ENCODE assay signal across 2 cellular contexts in genomic region chr19:4391701-4392543, GRCh38.
TF ChIP-seq lines count a peak whose summit lies in the region.

No MANE protein-coding gene starts in this region.

TF ChIP-seq in IMR-90, 13 proteins besides CTCF, POLR2A, EP300 and RAD21:
- TF ChIP-seq NFE2L2 (IDR thresholded peaks at IDR 0.05; ENCODE audit: low read depth, low read length), result no peak
- peak; percentile 60; the same call in 1 of the 2 replicates for TF ChIP-seq MAZ (IDR thresholded peaks at IDR 0.05; ENCODE audit: borderline replicate concordance, low read depth, low read length)
- no peak for TF ChIP-seq CHD1 (IDR thresholded peaks at IDR 0.05; ENCODE audit: low read depth, low read length)
- TF ChIP-seq MAFK (IDR thresholded peaks at IDR 0.05; ENCODE audit: low read depth, low read length), result no peak
- no peak for TF ChIP-seq USF2 (IDR thresholded peaks at IDR 0.05; ENCODE audit: low read depth, low read length)
- TF ChIP-seq SMC3 (IDR thresholded peaks at IDR 0.05; ENCODE audit: low read depth, low read length), result no peak
- TF ChIP-seq CEBPB (IDR thresholded peaks at IDR 0.05; ENCODE audit: low read depth, low read length), result no peak
- TF ChIP-seq, protein P1, sequence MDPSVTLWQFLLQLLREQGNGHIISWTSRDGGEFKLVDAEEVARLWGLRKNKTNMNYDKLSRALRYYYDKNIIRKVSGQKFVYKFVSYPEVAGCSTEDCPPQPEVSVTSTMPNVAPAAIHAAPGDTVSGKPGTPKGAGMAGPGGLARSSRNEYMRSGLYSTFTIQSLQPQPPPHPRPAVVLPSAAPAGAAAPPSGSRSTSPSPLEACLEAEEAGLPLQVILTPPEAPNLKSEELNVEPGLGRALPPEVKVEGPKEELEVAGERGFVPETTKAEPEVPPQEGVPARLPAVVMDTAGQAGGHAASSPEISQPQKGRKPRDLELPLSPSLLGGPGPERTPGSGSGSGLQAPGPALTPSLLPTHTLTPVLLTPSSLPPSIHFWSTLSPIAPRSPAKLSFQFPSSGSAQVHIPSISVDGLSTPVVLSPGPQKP (IDR thresholded peaks at IDR 0.05; ENCODE audit: borderline replicate concordance, low read depth, low read length), result no peak
- peak; percentile 32 for TF ChIP-seq BHLHE40 (IDR thresholded peaks at IDR 0.05; ENCODE audit: low read depth, low read length)
- TF ChIP-seq RFX5 (IDR thresholded peaks at IDR 0.05; ENCODE audit: low read depth, low read length), result no peak
- peak; percentile 46 for TF ChIP-seq FOS (IDR thresholded peaks at IDR 0.05; ENCODE audit: low read depth, low read length)

TF ChIP-seq in HepG2, 621 proteins besides CTCF, POLR2A, EP300 and RAD21 (continues in another document):
- TF ChIP-seq HNF4G (IDR thresholded peaks at IDR 0.05; ENCODE audit: borderline replicate concordance, low read depth, low read length), result peak; percentile 65; the same call in 1 of the 2 replicates
- peak; percentile 37; the same call in 1 of the 2 replicates for TF ChIP-seq HNF4G (CRISPR knock-in tag; IDR thresholded peaks at IDR 0.05; ENCODE audit: borderline replicate concordance, low read depth)
- TF ChIP-seq TEAD3 (CRISPR knock-in tag; optimal IDR thresholded peaks at IDR 0.05; ENCODE audit: borderline replicate concordance), result peak; percentile 75
- peak; percentile 45; the same call in 1 of the 2 replicates for TF ChIP-seq ZNF580 (CRISPR knock-in tag; IDR thresholded peaks at IDR 0.05; ENCODE audit: borderline replicate concordance, low read depth)
- 0 out of 2 replicates have a peak, but pooled peaks have one; percentile 49 for TF ChIP-seq ZNF564 (CRISPR knock-in tag; IDR thresholded peaks at IDR 0.05)
- TF ChIP-seq HDAC6 (IDR thresholded peaks at IDR 0.05; ENCODE audit: low read depth, low read length), result no peak
- peak; percentile 42; the same call in 1 of the 2 replicates for TF ChIP-seq ZNF264 (CRISPR knock-in tag; IDR thresholded peaks at IDR 0.05)
- TF ChIP-seq FOXA3 (CRISPR knock-in tag; IDR thresholded peaks at IDR 0.05), result 0 out of 2 replicates have a peak, but pooled peaks have one; percentile 15
- TF ChIP-seq ZNF543 (CRISPR knock-in tag; IDR thresholded peaks at IDR 0.05), result no peak
- peak; percentile 71; the same call in 1 of the 2 replicates for TF ChIP-seq ZNF574 (CRISPR knock-in tag; IDR thresholded peaks at IDR 0.05)
- no peak for TF ChIP-seq ZNF20 (CRISPR knock-in tag; IDR thresholded peaks at IDR 0.05)
- TF ChIP-seq HDAC2 (CRISPR knock-in tag; IDR thresholded peaks at IDR 0.05), result peak; percentile 70; the same call in 1 of the 2 replicates
- 0 out of 2 replicates have a peak, but pooled peaks have one; percentile 34 for TF ChIP-seq ZBTB20 (CRISPR knock-in tag; IDR thresholded peaks at IDR 0.05; ENCODE audit: borderline replicate concordance, low read depth)
- TF ChIP-seq, protein P2, sequence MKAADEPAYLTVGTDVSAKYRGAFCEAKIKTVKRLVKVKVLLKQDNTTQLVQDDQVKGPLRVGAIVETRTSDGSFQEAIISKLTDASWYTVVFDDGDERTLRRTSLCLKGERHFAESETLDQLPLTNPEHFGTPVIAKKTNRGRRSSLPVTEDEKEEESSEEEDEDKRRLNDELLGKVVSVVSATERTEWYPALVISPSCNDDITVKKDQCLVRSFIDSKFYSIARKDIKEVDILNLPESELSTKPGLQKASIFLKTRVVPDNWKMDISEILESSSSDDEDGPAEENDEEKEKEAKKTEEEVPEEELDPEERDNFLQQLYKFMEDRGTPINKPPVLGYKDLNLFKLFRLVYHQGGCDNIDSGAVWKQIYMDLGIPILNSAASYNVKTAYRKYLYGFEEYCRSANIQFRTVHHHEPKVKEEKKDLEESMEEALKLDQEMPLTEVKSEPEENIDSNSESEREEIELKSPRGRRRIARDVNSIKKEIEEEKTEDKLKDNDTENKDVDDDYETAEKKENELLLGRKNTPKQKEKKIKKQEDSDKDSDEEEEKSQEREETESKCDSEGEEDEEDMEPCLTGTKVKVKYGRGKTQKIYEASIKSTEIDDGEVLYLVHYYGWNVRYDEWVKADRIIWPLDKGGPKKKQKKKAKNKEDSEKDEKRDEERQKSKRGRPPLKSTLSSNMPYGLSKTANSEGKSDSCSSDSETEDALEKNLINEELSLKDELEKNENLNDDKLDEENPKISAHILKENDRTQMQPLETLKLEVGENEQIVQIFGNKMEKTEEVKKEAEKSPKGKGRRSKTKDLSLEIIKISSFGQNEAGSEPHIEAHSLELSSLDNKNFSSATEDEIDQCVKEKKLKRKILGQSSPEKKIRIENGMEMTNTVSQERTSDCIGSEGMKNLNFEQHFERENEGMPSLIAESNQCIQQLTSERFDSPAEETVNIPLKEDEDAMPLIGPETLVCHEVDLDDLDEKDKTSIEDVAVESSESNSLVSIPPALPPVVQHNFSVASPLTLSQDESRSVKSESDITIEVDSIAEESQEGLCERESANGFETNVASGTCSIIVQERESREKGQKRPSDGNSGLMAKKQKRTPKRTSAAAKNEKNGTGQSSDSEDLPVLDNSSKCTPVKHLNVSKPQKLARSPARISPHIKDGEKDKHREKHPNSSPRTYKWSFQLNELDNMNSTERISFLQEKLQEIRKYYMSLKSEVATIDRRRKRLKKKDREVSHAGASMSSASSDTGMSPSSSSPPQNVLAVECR (CRISPR knock-in tag; IDR thresholded peaks at IDR 0.05; ENCODE audit: borderline replicate concordance), result peak; percentile 52; the same call in 1 of the 2 replicates
- TF ChIP-seq ZBTB49 (CRISPR knock-in tag; IDR thresholded peaks at IDR 0.05; ENCODE audit: borderline replicate concordance), result no peak
- no peak for TF ChIP-seq XBP1 (CRISPR knock-in tag; IDR thresholded peaks at IDR 0.05)
- peak; percentile 51; the same call in 1 of the 2 replicates for TF ChIP-seq IKZF5 (CRISPR knock-in tag; IDR thresholded peaks at IDR 0.05)
- TF ChIP-seq ZNF547 (CRISPR knock-in tag; IDR thresholded peaks at IDR 0.05), result no peak
- TF ChIP-seq ZNF557 (CRISPR knock-in tag; IDR thresholded peaks at IDR 0.05), result peak; percentile 77; the same call in 1 of the 2 replicates
- TF ChIP-seq, protein P3, sequence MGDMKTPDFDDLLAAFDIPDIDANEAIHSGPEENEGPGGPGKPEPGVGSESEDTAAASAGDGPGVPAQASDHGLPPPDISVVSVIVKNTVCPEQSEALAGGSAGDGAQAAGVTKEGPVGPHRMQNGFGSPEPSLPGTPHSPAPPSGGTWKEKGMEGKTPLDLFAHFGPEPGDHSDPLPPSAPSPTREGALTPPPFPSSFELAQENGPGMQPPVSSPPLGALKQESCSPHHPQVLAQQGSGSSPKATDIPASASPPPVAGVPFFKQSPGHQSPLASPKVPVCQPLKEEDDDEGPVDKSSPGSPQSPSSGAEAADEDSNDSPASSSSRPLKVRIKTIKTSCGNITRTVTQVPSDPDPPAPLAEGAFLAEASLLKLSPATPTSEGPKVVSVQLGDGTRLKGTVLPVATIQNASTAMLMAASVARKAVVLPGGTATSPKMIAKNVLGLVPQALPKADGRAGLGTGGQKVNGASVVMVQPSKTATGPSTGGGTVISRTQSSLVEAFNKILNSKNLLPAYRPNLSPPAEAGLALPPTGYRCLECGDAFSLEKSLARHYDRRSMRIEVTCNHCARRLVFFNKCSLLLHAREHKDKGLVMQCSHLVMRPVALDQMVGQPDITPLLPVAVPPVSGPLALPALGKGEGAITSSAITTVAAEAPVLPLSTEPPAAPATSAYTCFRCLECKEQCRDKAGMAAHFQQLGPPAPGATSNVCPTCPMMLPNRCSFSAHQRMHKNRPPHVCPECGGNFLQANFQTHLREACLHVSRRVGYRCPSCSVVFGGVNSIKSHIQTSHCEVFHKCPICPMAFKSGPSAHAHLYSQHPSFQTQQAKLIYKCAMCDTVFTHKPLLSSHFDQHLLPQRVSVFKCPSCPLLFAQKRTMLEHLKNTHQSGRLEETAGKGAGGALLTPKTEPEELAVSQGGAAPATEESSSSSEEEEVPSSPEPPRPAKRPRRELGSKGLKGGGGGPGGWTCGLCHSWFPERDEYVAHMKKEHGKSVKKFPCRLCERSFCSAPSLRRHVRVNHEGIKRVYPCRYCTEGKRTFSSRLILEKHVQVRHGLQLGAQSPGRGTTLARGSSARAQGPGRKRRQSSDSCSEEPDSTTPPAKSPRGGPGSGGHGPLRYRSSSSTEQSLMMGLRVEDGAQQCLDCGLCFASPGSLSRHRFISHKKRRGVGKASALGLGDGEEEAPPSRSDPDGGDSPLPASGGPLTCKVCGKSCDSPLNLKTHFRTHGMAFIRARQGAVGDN (CRISPR knock-in tag; IDR thresholded peaks at IDR 0.05), result peak; percentile 76
- TF ChIP-seq ZNF878 (CRISPR knock-in tag; IDR thresholded peaks at IDR 0.05), result no peak
- no peak for TF ChIP-seq REPIN1 (CRISPR knock-in tag; IDR thresholded peaks at IDR 0.05; ENCODE audit: borderline replicate concordance, low read depth)
- TF ChIP-seq SMYD3 (CRISPR knock-in tag; IDR thresholded peaks at IDR 0.05), result 0 out of 2 replicates have a peak, but pooled peaks have one; percentile 20
- TF ChIP-seq SIX1 (CRISPR knock-in tag; IDR thresholded peaks at IDR 0.05; ENCODE audit: borderline replicate concordance), result no peak
- TF ChIP-seq ZFP36L1 (CRISPR knock-in tag; IDR thresholded peaks at IDR 0.05), result no peak
- no peak for TF ChIP-seq ZNF432 (CRISPR knock-in tag; IDR thresholded peaks at IDR 0.05; ENCODE audit: borderline replicate concordance)
- no peak for TF ChIP-seq NKX3-1 (CRISPR knock-in tag; IDR thresholded peaks at IDR 0.05)
- TF ChIP-seq ZNF430 (CRISPR knock-in tag; IDR thresholded peaks at IDR 0.05), result peak; percentile 25; the same call in 1 of the 2 replicates
- 0 out of 2 replicates have a peak, but pooled peaks have one; percentile 18 for TF ChIP-seq MEF2D (CRISPR knock-in tag; IDR thresholded peaks at IDR 0.05)
- peak; percentile 74 for TF ChIP-seq HNF4A (CRISPR knock-in tag; IDR thresholded peaks at IDR 0.05)
- TF ChIP-seq HNRNPL (IDR thresholded peaks at IDR 0.05; ENCODE audit: low read depth, low read length), result peak; percentile 38; the same call in 1 of the 2 replicates
- peak; percentile 78; the same call in 1 of the 2 replicates for TF ChIP-seq ZNF768 (CRISPR knock-in tag; IDR thresholded peaks at IDR 0.05)
- 0 out of 2 replicates have a peak, but pooled peaks have one; percentile 22 for TF ChIP-seq HBP1 (CRISPR knock-in tag; IDR thresholded peaks at IDR 0.05; ENCODE audit: low read depth)
